Comparison of ENCODE assay signal across 8 cellular contexts in genomic region chr18:47150824-47151366, GRCh38. TPM values are rescaled to one million over a fixed set of nuclear protein-coding genes. Genes with fewer than 3 reads are reported as not detected.
DNase-seq lines count a peak whose midpoint lies in the region; ATAC-seq and TF ChIP-seq lines count a peak whose summit lies in the region.

No MANE protein-coding gene starts in this region.

- H3K27ac ChIP-seq in HL-60 (replicated peaks) (peak overlapping the region; percentile 87), right atrium auricular region (peak overlapping the region; percentile 92 to 96)

- ATAC-seq in GM18907 (IDR thresholded peaks at IDR 0.05; ENCODE audit: unreplicated experiment) (peak; percentile 19), sciatic nerve (peak; percentile 18), HG03095 (IDR thresholded peaks at IDR 0.05; ENCODE audit: unreplicated experiment) (no peak)
- peak; percentile 47 for ATAC-seq in activated T-helper 17 cell treated with anti-CD3 and anti-CD28 coated beads, Interleukin-2, amount 50 U/mL, for 72 hours (replicated peaks)

- no peak for TF ChIP-seq CTCF in AG04449 (IDR thresholded peaks at IDR 0.05; ENCODE audit: insufficient read depth, low read length, missing control alignments)
- no peak for TF ChIP-seq CTCF in HL-60 (IDR thresholded peaks at IDR 0.05; ENCODE audit: insufficient read depth, low read length)
- TF ChIP-seq CTCF in right atrium auricular region (IDR thresholded peaks at IDR 0.05), result no peak

- peak overlapping the region; percentile 99 for H3K27ac Mint-ChIP-seq in activated T-helper 17 cell treated with anti-CD3 and anti-CD28 coated beads, Interleukin-2, amount 50 U/mL, for 72 hours

- H3K36me3 Mint-ChIP-seq in activated T-helper 17 cell treated with anti-CD3 and anti-CD28 coated beads, Interleukin-2, amount 50 U/mL, for 72 hours (ENCODE audit: low read depth), result peaks cover 30% of the 10 kb centered on the region

- DNase-seq in AG04449 (ENCODE audit: low read depth, low spot score) (no peak), HL-60 (ENCODE audit: low read depth in 1 of 2, low spot score in 1 of 2) (peak in 1 of 2 experiments; percentile 47), right atrium auricular region (ENCODE audit: low spot score) (no peak), sciatic nerve (ENCODE audit: low spot score) (no peak), NCI-H446 (lab: John Stamatoyannopoulos, UW) (no peak)

- H3K4me3 Mint-ChIP-seq in activated T-helper 17 cell treated with anti-CD3 and anti-CD28 coated beads, Interleukin-2, amount 50 U/mL, for 72 hours, result peak overlapping the region; percentile 99

- H3K9me3 Mint-ChIP-seq in activated T-helper 17 cell treated with anti-CD3 and anti-CD28 coated beads, Interleukin-2, amount 50 U/mL, for 72 hours, result peaks cover 4% of the 10 kb centered on the region

- no peaks in the 10 kb centered on the region for H3K36me3 ChIP-seq in right atrium auricular region

- POLR2A ChIA-PET in AG04449 (lab: Yijun Ruan, JAX), result interaction anchor here (1.3 to 1.5 kb wide), 3 partner anchors 14 to 49 kb away, joined by 4 to 7 read pairs (median 4); no protein-coding TSS in a partner anchor

- H3K9me3 ChIP-seq in right atrium auricular region, result no peaks in the 10 kb centered on the region

- H3K27me3 ChIP-seq in HL-60 (ENCODE audit: insufficient read depth, poor library complexity, severe bottlenecking) (no peaks in the 10 kb centered on the region), right atrium auricular region (no peaks in the 10 kb centered on the region)

- peaks cover 32% of the 10 kb centered on the region for H3K4me1 Mint-ChIP-seq in activated T-helper 17 cell treated with anti-CD3 and anti-CD28 coated beads, Interleukin-2, amount 50 U/mL, for 72 hours

- CTCF ChIA-PET in AG04449 (lab: Yijun Ruan, JAX), result interaction anchor here (1.1 to 2.3 kb wide), 2 partner anchors 53 to 54 kb away, joined by 3 to 10 read pairs; no protein-coding TSS in a partner anchor

- H3K4me1 ChIP-seq in right atrium auricular region, result peaks cover 0 to 22% of the 10 kb centered on the region in 2 donors

- intact Hi-C loops in sciatic nerve (cut with DNase I), result loop anchor here (5.0 kb wide), 1 partner anchor 976 kb away; no protein-coding TSS in a partner anchor

- H3K27me3 Mint-ChIP-seq in activated T-helper 17 cell treated with anti-CD3 and anti-CD28 coated beads, Interleukin-2, amount 50 U/mL, for 72 hours, result no peaks in the 10 kb centered on the region

- H3K4me3 ChIP-seq in AG04449 (ENCODE audit: low read depth, low read length), result peak overlapping the region; percentile 80
- H3K4me3 ChIP-seq in HL-60 (replicated peaks; ENCODE audit: insufficient read depth, low read length), result peak overlapping the region; percentile 82
- H3K4me3 ChIP-seq in right atrium auricular region, result peak overlapping the region; percentile 77 to 80

RNA-seq across cellular contexts. Expression of gene HDHD2, which starts 0.6 kb away (rescaled TPM):
- total RNA-seq in activated T-helper 17 cell treated with anti-CD3 and anti-CD28 coated beads, Interleukin-2, amount 50 U/mL, for 72 hours, result 10 to 100 TPM; 24.5 to 33.5 TPM
- 10 to 100 TPM; 15.7 to 36.0 TPM for total RNA-seq in right atrium auricular region
- 42.7 TPM for total RNA-seq in sciatic nerve

RNA-seq across cellular contexts. Expression of gene IER3IP1, which starts 25.3 kb away (rescaled TPM):
- 10 to 100 TPM in 1 of 2 donors, 1 to 10 TPM in 1; 7.5 to 11.2 TPM for total RNA-seq in activated T-helper 17 cell treated with anti-CD3 and anti-CD28 coated beads, Interleukin-2, amount 50 U/mL, for 72 hours
- 10 to 100 TPM in 1 of 2 donors, 1 to 10 TPM in 1; 9.7 to 15.5 TPM for total RNA-seq in right atrium auricular region
- 8.7 TPM for total RNA-seq in sciatic nerve
